In genomic region chr14:64500088-64500487, GRCh38 we compare ENCODE assay signal across 13 cellular contexts. TPM values are rescaled to one million over a fixed set of nuclear protein-coding genes. Genes with fewer than 3 reads are reported as not detected.
DNase-seq lines count a peak whose midpoint lies in the region; ATAC-seq and TF ChIP-seq lines count a peak whose summit lies in the region.
"Had no signal": no experiment of that assay in that cellular context is flagged by ENCODE, and none has a peak within 500 bp of the region (broad histone marks: within the 10 kb centered on the region; RNA-seq: fewer than 3 reads in every experiment).

No MANE protein-coding gene starts in this region.

- CTCF ChIA-PET in activated CD4-positive, alpha-beta T cell treated with anti-CD3 and anti-CD28 coated beads, Interleukin-2, amount 10 ng/mL, durations not matched to agents 7 days and 5 days (lab: Charles Lee), result interaction anchor here (0.6 to 1.5 kb wide), 2 partner anchors 24 to 116 kb away, joined by 3 read pairs; no protein-coding TSS in a partner anchor

- no peaks in the 10 kb centered on the region for H3K9me3 Mint-ChIP-seq in activated CD4-positive, alpha-beta T cell treated with anti-CD3 and anti-CD28 coated beads, Interleukin-2, amount 10 ng/mL, durations not matched to agents 7 days and 5 days
- H3K9me3 Mint-ChIP-seq in brain, result no peaks in the 10 kb centered on the region

- ATAC-seq in GM19023 (IDR thresholded peaks at IDR 0.05; ENCODE audit: unreplicated experiment), result no peak
- ATAC-seq: gastroesophageal sphincter, left lung had no signal

- H3K4me3 Mint-ChIP-seq in activated CD4-positive, alpha-beta T cell treated with anti-CD3 and anti-CD28 coated beads, Interleukin-2, amount 10 ng/mL, durations not matched to agents 7 days and 5 days, result peak overlapping the region; percentile 99
- H3K4me3 Mint-ChIP-seq in brain, result peak overlapping the region; percentile 13 to 89 (median 55)

- H3K36me3 ChIP-seq in Karpas-422 (ENCODE audit: insufficient read depth, low read length), result peaks cover 16% of the 10 kb centered on the region

- DNase-seq in activated CD4-positive, alpha-beta T cell treated with anti-CD3 and anti-CD28 coated beads, Interleukin-2, amount 10 ng/mL, durations not matched to agents 7 days and 5 days, result no peak
- DNase-seq in activated CD4-positive, alpha-beta T cell treated with anti-CD3 and anti-CD28 coated beads, Interleukin-2, amount 50 U/mL, for 48 hours, result no peak
- DNase-seq in Karpas-422 (no peak), renal cortical epithelial cell (ENCODE audit: low read depth) (peak; percentile 47), NCI-H345 treated with DMSO at 0.1 percent for 48 hours (lab: John Stamatoyannopoulos, UW; ENCODE audit: unreplicated experiment) (no peak), HuH-7 (ENCODE audit: low spot score) (no peak)
- DNase-seq: left lung, NCI-H1694 had no signal

- H4K20me1 ChIP-seq in Karpas-422 (ENCODE audit: insufficient read depth, low read depth, low read length), result no peaks in the 10 kb centered on the region

- H3K27me3 Mint-ChIP-seq in activated CD4-positive, alpha-beta T cell treated with anti-CD3 and anti-CD28 coated beads, Interleukin-2, amount 10 ng/mL, durations not matched to agents 7 days and 5 days, result no peaks in the 10 kb centered on the region
- H3K27me3 Mint-ChIP-seq in brain, result peaks cover 3% of the 10 kb centered on the region
- H3K27me3 Mint-ChIP-seq: progenitor cell of endocrine pancreas had no signal

- peak overlapping the region; percentile 29; the same call in 1 of the 2 replicates for H3K27ac ChIP-seq in Karpas-422 (ENCODE audit: low read length)

- peak overlapping the region; percentile 100 for H3K27ac Mint-ChIP-seq in activated CD4-positive, alpha-beta T cell treated with anti-CD3 and anti-CD28 coated beads, Interleukin-2, amount 10 ng/mL, durations not matched to agents 7 days and 5 days
- H3K27ac Mint-ChIP-seq in brain, result peak overlapping the region in 3 of 5 experiments; percentile 49 to 86 (median 63)
- H3K27ac Mint-ChIP-seq: progenitor cell of endocrine pancreas had no signal

- no peak for TF ChIP-seq CTCF in brain (conservative IDR thresholded peaks at IDR 0.05)

- H3K9me2 ChIP-seq in Karpas-422 (replicated peaks; ENCODE audit: insufficient read depth, low read length), result no peaks in the 10 kb centered on the region

- peaks cover 48% of the 10 kb centered on the region for H3K4me1 Mint-ChIP-seq in activated CD4-positive, alpha-beta T cell treated with anti-CD3 and anti-CD28 coated beads, Interleukin-2, amount 10 ng/mL, durations not matched to agents 7 days and 5 days
- peaks cover 49% of the 10 kb centered on the region for H3K4me1 Mint-ChIP-seq in brain

- H3K4me2 ChIP-seq in Karpas-422 (ENCODE audit: low read depth, low read length, poor library complexity, severe bottlenecking), result peak overlapping the region; percentile 18

- no peak overlapping the region for H2AFZ ChIP-seq in Karpas-422 (ENCODE audit: low read length)

- no peaks in the 10 kb centered on the region for H3K9me3 ChIP-seq in Karpas-422 (ENCODE audit: low read length)
- H3K9me3 ChIP-seq: gastroesophageal sphincter, left lung had no signal

- H3K36me3 Mint-ChIP-seq in activated CD4-positive, alpha-beta T cell treated with anti-CD3 and anti-CD28 coated beads, Interleukin-2, amount 10 ng/mL, durations not matched to agents 7 days and 5 days (ENCODE audit: low read depth), result peaks cover 51% of the 10 kb centered on the region
- H3K36me3 Mint-ChIP-seq in brain, result peaks cover 29% of the 10 kb centered on the region

- H3K79me2 ChIP-seq in Karpas-422 (ENCODE audit: low read length), result peaks cover 76% of the 10 kb centered on the region

- H3K4me3 ChIP-seq in Karpas-422 (ENCODE audit: low read length), result no peak overlapping the region
- H3K4me3 ChIP-seq: gastroesophageal sphincter, left lung had no signal

- H3K27me3 ChIP-seq in Karpas-422 (ENCODE audit: low read length), result no peaks in the 10 kb centered on the region
- H3K27me3 ChIP-seq: gastroesophageal sphincter, left lung had no signal

- POLR2A ChIA-PET in activated CD4-positive, alpha-beta T cell treated with anti-CD3 and anti-CD28 coated beads, Interleukin-2, amount 10 ng/mL, durations not matched to agents 7 days and 5 days (lab: Charles Lee), result no interaction called here

- H3K9ac ChIP-seq in Karpas-422 (ENCODE audit: low read length), result peak overlapping the region; percentile 9; the same call in 1 of the 2 replicates

- H3K4me1 ChIP-seq in Karpas-422 (ENCODE audit: low read length), result peaks cover 34% of the 10 kb centered on the region

RNA-seq across cellular contexts. Expression of gene ZBTB25, which starts 3.5 kb away (rescaled TPM):
- 10 to 100 TPM; 29.2 to 31.2 TPM for total RNA-seq in activated CD4-positive, alpha-beta T cell treated with anti-CD3 and anti-CD28 coated beads, Interleukin-2, amount 10 ng/mL, durations not matched to agents 7 days and 5 days
- 19.6 and 26.3 TPM in 2 replicates for total RNA-seq in Karpas-422 (2014; rRNA removed; shearing (Covaris generic); ENCODE audit: low replicate concordance)
- polyA plus RNA-seq in brain (ENCODE audit: insufficient read depth, low read depth, low replicate concordance), result 7.5 TPM
- total RNA-seq in renal cortical epithelial cell, result 4.7 and 12.9 TPM in 2 replicates

RNA-seq across cellular contexts. Expression of gene ZBTB1, which starts 4.5 kb away (rescaled TPM):
- total RNA-seq in activated CD4-positive, alpha-beta T cell treated with anti-CD3 and anti-CD28 coated beads, Interleukin-2, amount 10 ng/mL, durations not matched to agents 7 days and 5 days, result 10 to 100 TPM; 66.7 to 71.1 TPM
- 61.2 and 97.5 TPM in 2 replicates for total RNA-seq in Karpas-422 (2014; rRNA removed; shearing (Covaris generic); ENCODE audit: low replicate concordance)
- 8.0 TPM for polyA plus RNA-seq in brain (ENCODE audit: insufficient read depth, low read depth, low replicate concordance)
- total RNA-seq in renal cortical epithelial cell, result 57.5 and 101 TPM in 2 replicates

RNA-seq across cellular contexts. Expression of gene AKAP5, which starts 34.8 kb away (rescaled TPM):
- total RNA-seq in activated CD4-positive, alpha-beta T cell treated with anti-CD3 and anti-CD28 coated beads, Interleukin-2, amount 10 ng/mL, durations not matched to agents 7 days and 5 days, result under 1 TPM; 0.89 to 0.99 TPM
- 0.22 and 0.56 TPM in 2 replicates for total RNA-seq in Karpas-422 (2014; rRNA removed; shearing (Covaris generic); ENCODE audit: low replicate concordance)
- polyA plus RNA-seq in brain (ENCODE audit: insufficient read depth, low read depth, low replicate concordance), result 1.5 TPM
- 4.7 and 16.3 TPM in 2 replicates for total RNA-seq in renal cortical epithelial cell

RNA-seq across cellular contexts. Expression of gene HSPA2, which starts 40.5 kb away (rescaled TPM):
- total RNA-seq in activated CD4-positive, alpha-beta T cell treated with anti-CD3 and anti-CD28 coated beads, Interleukin-2, amount 10 ng/mL, durations not matched to agents 7 days and 5 days, result 1 to 10 TPM; 2.2 to 2.4 TPM
- 0.15 and 0.22 TPM in 2 replicates for total RNA-seq in Karpas-422 (2014; rRNA removed; shearing (Covaris generic); ENCODE audit: low replicate concordance)
- polyA plus RNA-seq in brain (ENCODE audit: insufficient read depth, low read depth, low replicate concordance), result 239 TPM
- total RNA-seq in renal cortical epithelial cell, result 25.0 and 44.2 TPM in 2 replicates

RNA-seq across cellular contexts. Expression of gene PPP1R36, which starts 49.7 kb away (rescaled TPM):
- total RNA-seq in activated CD4-positive, alpha-beta T cell treated with anti-CD3 and anti-CD28 coated beads, Interleukin-2, amount 10 ng/mL, durations not matched to agents 7 days and 5 days, result under 1 TPM in 1 of 2 experiments, not detected in 1; 0.50 TPM
- 0.18 and 1.7 TPM in 2 replicates for total RNA-seq in Karpas-422 (2014; rRNA removed; shearing (Covaris generic); ENCODE audit: low replicate concordance)
- 0.31 TPM for polyA plus RNA-seq in brain (ENCODE audit: insufficient read depth, low read depth, low replicate concordance)
- 1.7 and 2.6 TPM in 2 replicates for total RNA-seq in renal cortical epithelial cell
- total RNA-seq: T-helper 1 cell treated with Interleukin-12 subunit alpha and Interleukin-12 subunit beta and Interleukin-4 antibody, amounts not matched to agents 30 ng/mL and 1 ng/mL, for 36 hours had no signal
